In genomic region chr19:1849132-1849474, GRCh38 we compare ENCODE assay signal across 8 cellular contexts. TPM values are rescaled to one million over a fixed set of nuclear protein-coding genes. Genes with fewer than 3 reads are reported as not detected.
DNase-seq lines count a peak whose midpoint lies in the region; TF ChIP-seq lines count a peak whose summit lies in the region.

No MANE protein-coding gene starts in this region.

- POLR2A ChIA-PET in PC-9 (lab: Charles Lee; ENCODE audit: unreplicated experiment), result interaction anchor here (0.7 kb wide), 1 partner anchor 36 kb away, joined by 4 read pairs; the partner anchor contains the start of gene ABHD17A

- 0 out of 2 replicates have a peak, but pooled peaks cover 11% of the 10 kb centered on the region for H3K4me1 ChIP-seq in PC-9 (replicated peaks; ENCODE audit: insufficient read depth)
- H3K4me1 ChIP-seq in parathyroid adenoma, result peaks cover 16% of the 10 kb centered on the region

- H4K20me1 ChIP-seq in PC-9 (ENCODE audit: insufficient read depth), result peaks cover 32% of the 10 kb centered on the region

- no TSS peak for BruUV-seq in PC-9 (replicated peaks; lab: Mats Ljungman, UMichigan)

- intact Hi-C loops in PC-9 (cut with micrococcal nuclease; ENCODE audit: unreplicated experiment), result no loop called here

- H3K27me3 ChIP-seq in PC-9 (ENCODE audit: insufficient read depth, low read depth) (no peaks in the 10 kb centered on the region), parathyroid adenoma (ENCODE audit: control insufficient read depth, insufficient read depth, low read length) (no peaks in the 10 kb centered on the region)

- no peak overlapping the region for H2AFZ ChIP-seq in PC-9
- no peak overlapping the region for H2AFZ ChIP-seq in parathyroid adenoma

- H3K9ac ChIP-seq in parathyroid adenoma, result no peak overlapping the region

- H3K27ac ChIP-seq in PC-9 (peak overlapping the region; percentile 90; the same call in 1 of the 2 replicates), coronary artery (no peak overlapping the region), parathyroid adenoma (peak overlapping the region; percentile 100)

- CTCF ChIA-PET in PC-9 (lab: Charles Lee), result no interaction called here

- no peak for DNase-seq in GM12864 (ENCODE audit: low read depth)
- DNase-seq in PC-9, result no peak
- DNase-seq in coronary artery (ENCODE audit: low spot score), result no peak
- DNase-seq in superior temporal gyrus (ENCODE audit: extremely low spot score), result no peak
- no peak for DNase-seq in SW 1271 (lab: John Stamatoyannopoulos, UW)
- DNase-seq in kidney glomerular epithelial cell (lab: John Stamatoyannopoulos, UW), result no peak
- no peak for DNase-seq in C1 segment of cervical spinal cord (lab: John Stamatoyannopoulos, UW)

- H3K9me3 ChIP-seq in PC-9 (ENCODE audit: insufficient read depth, low read depth) (no peaks in the 10 kb centered on the region), parathyroid adenoma (ENCODE audit: control insufficient read depth, low read length) (no peaks in the 10 kb centered on the region)

- H3K4me3 ChIP-seq in GM12864 (ENCODE audit: low read depth, low read length) (peak overlapping the region; percentile 72), PC-9 (no peak overlapping the region), coronary artery (peak overlapping the region; percentile 98), parathyroid adenoma (ENCODE audit: low read depth, low read length) (peak overlapping the region; percentile 89)

- TF ChIP-seq CTCF in GM12864 (IDR thresholded peaks at IDR 0.05; ENCODE audit: low read depth, low read length, missing control alignments), result no peak
- TF ChIP-seq CTCF in PC-9 (conservative IDR thresholded peaks at IDR 0.05), result no peak
- no peak for TF ChIP-seq CTCF in coronary artery (IDR thresholded peaks at IDR 0.05)
- no peak for TF ChIP-seq CTCF in parathyroid adenoma (IDR thresholded peaks at IDR 0.05)

- H3K36me3 ChIP-seq in PC-9 (ENCODE audit: low read depth), result no peaks in the 10 kb centered on the region
- H3K36me3 ChIP-seq in parathyroid adenoma (ENCODE audit: control insufficient read depth, insufficient read depth, low read length), result no peaks in the 10 kb centered on the region

- H3K79me2 ChIP-seq in PC-9 (ENCODE audit: low read depth), result peaks cover 52% of the 10 kb centered on the region
- peaks cover 39% of the 10 kb centered on the region for H3K79me2 ChIP-seq in parathyroid adenoma

- H3K4me2 ChIP-seq in PC-9, result 0 out of 2 replicates have a peak overlapping the region, but pooled peaks have one; percentile 25
- H3K4me2 ChIP-seq in parathyroid adenoma (ENCODE audit: low read length), result peak overlapping the region; percentile 29

- peaks cover 14% of the 10 kb centered on the region; the same call in 1 of the 2 replicates for H3F3A ChIP-seq in PC-9 (ENCODE audit: insufficient read depth, low read depth)

- no peaks in the 10 kb centered on the region for H3K9me2 ChIP-seq in PC-9 (ENCODE audit: insufficient read depth)

RNA-seq across cellular contexts. Expression of gene REXO1, which starts 0.8 kb away (rescaled TPM):
- 25.6 and 25.8 TPM in 2 replicates for total RNA-seq in PC-9 (2021)

RNA-seq across cellular contexts. Expression of gene KLF16, which starts 14.3 kb away (rescaled TPM):
- total RNA-seq in PC-9 (2021), result 26.7 and 41.2 TPM in 2 replicates

RNA-seq across cellular contexts. Expression of gene ABHD17A, which starts 36.2 kb away (rescaled TPM):
- 33.0 and 35.9 TPM in 2 replicates for total RNA-seq in PC-9 (2021)

RNA-seq across cellular contexts. Expression of gene ATP8B3, which starts 37.0 kb away (rescaled TPM):
- total RNA-seq in PC-9 (2021), result 8.3 and 9.0 TPM in 2 replicates

RNA-seq across cellular contexts. Expression of gene ADAT3, which starts 56.1 kb away (rescaled TPM):
- total RNA-seq in PC-9 (2021), result 7.8 and 10.1 TPM in 2 replicates

Comparison
In these comparisons a context has a peak if more than half of its experiments do, and no peak if none do; other contexts are left out.
1. H3K27ac ChIP-seq: peak in PC-9 (single experiment) and parathyroid adenoma (single experiment); none in coronary artery (0 of 2).